28 cellular contexts compared by ENCODE assay signal in genomic region chr11:122592641-122593040, GRCh38.
"Had no signal": no experiment of that assay in that cellular context is flagged by ENCODE, and none has a peak within 500 bp of the region (broad histone marks: within the 10 kb centered on the region; RNA-seq: fewer than 3 reads in every experiment).

No MANE protein-coding gene starts in this region.

- ATAC-seq: stimulated activated memory B cell treated with anti-CD40 and anti-IgM and Interleukin-4, amounts not matched to agents 10 μg/mL and 1 μg/mL and 100 μg/mL, for 72 hours; stimulated activated naive CD8-positive, alpha-beta T cell treated with anti-CD3 and anti-CD28 coated beads, Interleukin-15, amount 100 ng/mL, for 72 hours; stimulated activated naive CD8-positive, alpha-beta T cell treated with anti-CD3 and anti-CD28 coated beads, Interleukin-15, Interleukin-2, amounts not matched to agents 100 U/mL and 50 U/mL, for 24 hours; upper lobe of right lung had no signal

- H3K36me3 ChIP-seq: stomach, suprapubic skin, thoracic aorta, thyroid gland, tibial artery, tibial nerve, transverse colon, upper lobe of left lung, upper lobe of right lung, uterus, vagina had no signal

- H3K9me3 ChIP-seq: stomach, suprapubic skin, testis, thoracic aorta, thyroid gland, tibial artery, transverse colon, upper lobe of left lung, upper lobe of right lung, vagina had no signal

- DNase-seq: stimulated activated CD4-positive, alpha-beta T cell treated with anti-CD3 and anti-CD28 coated beads, Interleukin-2, amount 100 ng/mL, for 48 hours; stimulated activated CD4-positive, alpha-beta T cell treated with anti-CD3 and anti-CD28 coated beads, Interleukin-4, amount 100 ng/mL, for 1 hour; stimulated activated CD4-positive, alpha-beta T cell treated with anti-CD3 and anti-CD28 coated beads, Interleukin-4, amount 100 ng/mL, for 24 hours; stimulated activated CD4-positive, alpha-beta T cell treated with anti-CD3 and anti-CD28 coated beads, Interleukin-4, amount 100 ng/mL, for 4 hours; stimulated activated CD8-positive, alpha-beta memory T cell treated with anti-CD3 and anti-CD28 coated beads, Interleukin-4, amount 100 ng/mL, for 48 hours; stimulated activated naive B cell treated with anti-CD40 and anti-IgM and Interleukin-4, amounts not matched to agents 10 μg/mL and 1 μg/mL and 100 μg/mL, for 72 hours; stimulated activated naive CD4-positive, alpha-beta T cell; stimulated activated naive CD4-positive, alpha-beta T cell treated with Interleukin-2 at 50 U/mL for 16 hours; stimulated activated naive CD8-positive, alpha-beta T cell treated with anti-CD3 and anti-CD28 coated beads, Interleukin-15, amount 100 ng/mL, for 72 hours; stimulated activated naive CD8-positive, alpha-beta T cell treated with anti-CD3 and anti-CD28 coated beads, Interleukin-15, Interleukin-2, amounts not matched to agents 100 U/mL and 50 U/mL, for 24 hours; stomach; substantia nigra; testis; thyroid gland; tibial artery; transverse colon; trophoblast cell; upper lobe of left lung; upper lobe of right lung; uterus had no signal

- H3K4me1 Mint-ChIP-seq: stimulated activated naive CD8-positive, alpha-beta T cell treated with anti-CD3 and anti-CD28 coated beads, Interleukin-15, amount 100 ng/mL, for 72 hours had no signal

- H3K27me3 ChIP-seq: testis, thyroid gland, tibial nerve, upper lobe of left lung, uterus, vagina had no signal

- H3K4me3 ChIP-seq: stomach, suprapubic skin, testis, thoracic aorta, thyroid gland, tibial artery, tibial nerve, transverse colon, upper lobe of left lung, upper lobe of right lung, uterus, vagina had no signal

- H3K27ac Mint-ChIP-seq: stimulated activated effector memory CD8-positive, alpha-beta T cell treated with anti-CD3 and anti-CD28 coated beads, Interleukin-12 subunit alpha, Interleukin-12 subunit beta, amount 100 ng/mL, for 72 hours; stimulated activated memory B cell treated with anti-CD40 and anti-IgM and Interleukin-4, amounts not matched to agents 10 μg/mL and 1 μg/mL and 100 μg/mL, for 72 hours; stimulated activated naive B cell treated with anti-CD40 and anti-IgM and Interleukin-4, amounts not matched to agents 10 μg/mL and 1 μg/mL and 100 μg/mL, for 72 hours; stimulated activated naive CD8-positive, alpha-beta T cell treated with anti-CD3 and anti-CD28 coated beads, Interleukin-15, amount 100 ng/mL, for 72 hours; stimulated activated naive CD8-positive, alpha-beta T cell treated with anti-CD3 and anti-CD28 coated beads, Interleukin-15, Interleukin-2, amounts not matched to agents 100 ng/mL and 50 ng/mL, for 24 hours; type B pancreatic cell had no signal

- H3K36me3 Mint-ChIP-seq: stimulated activated effector memory CD8-positive, alpha-beta T cell treated with anti-CD3 and anti-CD28 coated beads, Interleukin-12 subunit alpha, Interleukin-12 subunit beta, amount 100 ng/mL, for 72 hours; stimulated activated memory B cell treated with anti-CD40 and anti-IgM and Interleukin-4, amounts not matched to agents 10 μg/mL and 1 μg/mL and 100 μg/mL, for 72 hours; type B pancreatic cell had no signal

- H3K27ac ChIP-seq: stomach, suprapubic skin, testis, thoracic aorta, thyroid gland, tibial artery, tibial nerve, transverse colon, upper lobe of left lung, upper lobe of right lung, uterus, vagina had no signal

- H3K4me1 ChIP-seq: stomach, suprapubic skin, thyroid gland, tibial artery, tibial nerve, transverse colon, upper lobe of left lung, upper lobe of right lung, uterus, vagina had no signal

- H3K9me3 Mint-ChIP-seq: stimulated activated naive CD8-positive, alpha-beta T cell treated with anti-CD3 and anti-CD28 coated beads, Interleukin-15, amount 100 ng/mL, for 72 hours; stimulated activated naive CD8-positive, alpha-beta T cell treated with anti-CD3 and anti-CD28 coated beads, Interleukin-15, Interleukin-2, amounts not matched to agents 100 ng/mL and 50 ng/mL, for 24 hours; type B pancreatic cell had no signal

- H3K4me3 Mint-ChIP-seq: stimulated activated effector memory CD8-positive, alpha-beta T cell treated with anti-CD3 and anti-CD28 coated beads, Interleukin-12 subunit alpha, Interleukin-12 subunit beta, amount 100 ng/mL, for 72 hours; stimulated activated memory B cell treated with anti-CD40 and anti-IgM and Interleukin-4, amounts not matched to agents 10 μg/mL and 1 μg/mL and 100 μg/mL, for 72 hours; stimulated activated naive B cell treated with anti-CD40 and anti-IgM and Interleukin-4, amounts not matched to agents 10 μg/mL and 1 μg/mL and 100 μg/mL, for 72 hours; stimulated activated naive CD8-positive, alpha-beta T cell treated with anti-CD3 and anti-CD28 coated beads, Interleukin-15, amount 100 ng/mL, for 72 hours; stimulated activated naive CD8-positive, alpha-beta T cell treated with anti-CD3 and anti-CD28 coated beads, Interleukin-15, Interleukin-2, amounts not matched to agents 100 ng/mL and 50 ng/mL, for 24 hours; type B pancreatic cell had no signal
